ENCODE assay signal across 9 cellular contexts in the genomic region with DNA sequence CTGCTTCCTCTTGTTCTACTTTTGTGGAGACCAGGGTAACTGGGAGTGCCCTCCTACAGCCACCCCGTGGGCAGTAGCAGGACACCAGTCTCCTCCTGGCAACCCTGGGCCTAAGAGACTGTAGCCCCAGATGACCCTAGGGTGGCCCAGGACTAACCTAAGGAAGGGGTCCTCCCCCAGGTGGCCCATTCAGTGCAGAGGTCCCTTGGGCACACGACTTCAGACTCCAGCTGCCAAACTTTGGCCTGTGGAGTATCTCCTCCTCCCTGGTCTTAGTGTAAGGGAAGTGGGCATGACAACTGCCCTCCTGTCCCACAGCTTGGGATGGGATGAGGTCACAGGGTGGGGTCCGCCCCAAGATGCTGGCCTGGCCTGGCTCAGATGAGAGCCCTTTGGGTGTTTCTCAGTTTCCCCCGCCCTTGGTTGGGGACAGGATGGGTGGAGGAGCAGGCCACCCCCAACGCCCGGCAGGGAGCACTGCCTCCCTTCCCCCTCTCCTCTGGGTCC. TPM values are rescaled to one million over a fixed set of nuclear protein-coding genes. Genes with fewer than 3 reads are reported as not detected.
DNase-seq lines count a peak whose midpoint lies in the region; ATAC-seq, FAIRE-seq and TF ChIP-seq lines count a peak whose summit lies in the region.
"Had no signal": no experiment of that assay in that cellular context is flagged by ENCODE, and none has a peak within 500 bp of the region (broad histone marks: within the 10 kb centered on the region; RNA-seq: fewer than 3 reads in every experiment).

No MANE protein-coding gene starts in this region.

- H3K4me3 Mint-ChIP-seq in activated CD4-positive, alpha-beta T cell treated with anti-CD3 and anti-CD28 coated beads, Interleukin-2, amount 10 ng/mL, durations not matched to agents 7 days and 5 days: peak overlapping the region; percentile 88
- H3K4me3 Mint-ChIP-seq in activated T-helper 1 cell treated with anti-CD3 and anti-CD28 coated beads, Interleukin-12 subunit alpha, Interleukin-12 subunit beta, Interleukin-2, Interleukin-4 antibody, amounts not matched to agents 30 ng/mL and 10 ng/mL and 1 ng/mL, durations not matched to agents 14 hours and 24 hours and 36 hours: peak overlapping the region; percentile 86

- H3K9ac ChIP-seq in kidney (ENCODE audit: low read length in 2 of 2): peak overlapping the region in 1 of 2 donors; percentile 4

- peak; percentile 40 for DNase-seq in activated CD4-positive, alpha-beta T cell treated with anti-CD3 and anti-CD28 coated beads, Interleukin-2, amount 10 ng/mL, durations not matched to agents 7 days and 5 days
- DNase-seq in activated CD4-positive, alpha-beta T cell treated with anti-CD3 and anti-CD28 coated beads, Interleukin-2, amount 50 U/mL, for 4 hours: no peak
- DNase-seq in activated T-helper 1 cell treated with anti-CD3 and anti-CD28 coated beads, Interleukin-12 subunit alpha, Interleukin-12 subunit beta, Interleukin-2, Interleukin-4 antibody, amounts not matched to agents 30 ng/mL and 10 ng/mL and 1 ng/mL, durations not matched to agents 14 hours and 24 hours and 36 hours (ENCODE audit: low spot score): no peak
- DNase-seq in kidney (peak; percentile 64), NCI-H2081 (lab: John Stamatoyannopoulos, UW) (no peak), NCI-H2107 treated with DMSO at 0.1 percent for 48 hours (lab: John Stamatoyannopoulos, UW; ENCODE audit: unreplicated experiment) (no peak)

- CTCF ChIA-PET in activated CD4-positive, alpha-beta T cell treated with anti-CD3 and anti-CD28 coated beads, Interleukin-2, amount 10 ng/mL, durations not matched to agents 7 days and 5 days (lab: Charles Lee): interaction anchor here (0.5 to 27.9 kb wide), 28 partner anchors 6 to 786 kb away, joined by 3 to 930 read pairs (median 4); a partner anchor contains a TSS

- ATAC-seq in GM21576 (IDR thresholded peaks at IDR 0.05; ENCODE audit: unreplicated experiment): no peak

- peaks cover 58% of the 10 kb centered on the region for H3K4me1 Mint-ChIP-seq in activated CD4-positive, alpha-beta T cell treated with anti-CD3 and anti-CD28 coated beads, Interleukin-2, amount 10 ng/mL, durations not matched to agents 7 days and 5 days
- peaks cover 58% of the 10 kb centered on the region for H3K4me1 Mint-ChIP-seq in activated T-helper 1 cell treated with anti-CD3 and anti-CD28 coated beads, Interleukin-12 subunit alpha, Interleukin-12 subunit beta, Interleukin-2, Interleukin-4 antibody, amounts not matched to agents 30 ng/mL and 10 ng/mL and 1 ng/mL, durations not matched to agents 14 hours and 24 hours and 36 hours (ENCODE audit: low read depth)

- H3K27ac Mint-ChIP-seq in activated CD4-positive, alpha-beta T cell treated with anti-CD3 and anti-CD28 coated beads, Interleukin-2, amount 10 ng/mL, durations not matched to agents 7 days and 5 days: peak overlapping the region; percentile 98
- H3K27ac Mint-ChIP-seq in activated T-helper 1 cell treated with anti-CD3 and anti-CD28 coated beads, Interleukin-12 subunit alpha, Interleukin-12 subunit beta, Interleukin-2, Interleukin-4 antibody, amounts not matched to agents 30 ng/mL and 10 ng/mL and 1 ng/mL, durations not matched to agents 14 hours and 24 hours and 36 hours: peak overlapping the region; percentile 98

- H3K27me3 Mint-ChIP-seq in activated CD4-positive, alpha-beta T cell treated with anti-CD3 and anti-CD28 coated beads, Interleukin-2, amount 10 ng/mL, durations not matched to agents 7 days and 5 days: no peaks in the 10 kb centered on the region
- no peaks in the 10 kb centered on the region for H3K27me3 Mint-ChIP-seq in activated T-helper 1 cell treated with anti-CD3 and anti-CD28 coated beads, Interleukin-12 subunit alpha, Interleukin-12 subunit beta, Interleukin-2, Interleukin-4 antibody, amounts not matched to agents 30 ng/mL and 10 ng/mL and 1 ng/mL, durations not matched to agents 14 hours and 24 hours and 36 hours (ENCODE audit: insufficient read depth)

- H3K4me3 ChIP-seq in kidney (ENCODE audit: low read length in 2 of 2): no peak overlapping the region
- peak overlapping the region; percentile 51 for H3K4me3 ChIP-seq in thymus (ENCODE audit: low read length)

- no peaks in the 10 kb centered on the region for H3K9me3 Mint-ChIP-seq in activated CD4-positive, alpha-beta T cell treated with anti-CD3 and anti-CD28 coated beads, Interleukin-2, amount 10 ng/mL, durations not matched to agents 7 days and 5 days
- H3K9me3 Mint-ChIP-seq in activated T-helper 1 cell treated with anti-CD3 and anti-CD28 coated beads, Interleukin-12 subunit alpha, Interleukin-12 subunit beta, Interleukin-2, Interleukin-4 antibody, amounts not matched to agents 30 ng/mL and 10 ng/mL and 1 ng/mL, durations not matched to agents 14 hours and 24 hours and 36 hours: no peaks in the 10 kb centered on the region

- no peaks in the 10 kb centered on the region for H3K36me3 ChIP-seq in kidney (ENCODE audit: control insufficient read depth in 1 of 2, insufficient read depth in 2 of 2, low read length in 2 of 2)
- H3K36me3 ChIP-seq in thymus (ENCODE audit: control insufficient read depth, insufficient read depth): peaks cover 7% of the 10 kb centered on the region

- H3K27ac ChIP-seq in kidney (ENCODE audit: low read depth in 2 of 2, low read length in 2 of 2) (peak overlapping the region in 1 of 2 donors; percentile 38), thymus (ENCODE audit: low read depth) (peak overlapping the region; percentile 98)

- H3K36me3 Mint-ChIP-seq in activated CD4-positive, alpha-beta T cell treated with anti-CD3 and anti-CD28 coated beads, Interleukin-2, amount 10 ng/mL, durations not matched to agents 7 days and 5 days (ENCODE audit: low read depth): peaks cover 75% of the 10 kb centered on the region
- H3K36me3 Mint-ChIP-seq in activated T-helper 1 cell treated with anti-CD3 and anti-CD28 coated beads, Interleukin-12 subunit alpha, Interleukin-12 subunit beta, Interleukin-2, Interleukin-4 antibody, amounts not matched to agents 30 ng/mL and 10 ng/mL and 1 ng/mL, durations not matched to agents 14 hours and 24 hours and 36 hours (ENCODE audit: low read depth): peaks cover 49% of the 10 kb centered on the region

- H3K9me3 ChIP-seq in kidney (ENCODE audit: control insufficient read depth in 1 of 2, low read length in 2 of 2) (no peaks in the 10 kb centered on the region), thymus (ENCODE audit: control insufficient read depth) (no peaks in the 10 kb centered on the region)

- 44% methylated on average over 6 of the region's 6 CpGs for whole genome bisulfite sequencing in thymus

- no peak for FAIRE-seq in kidney (lab: Jason Lieb, UNC)

- no peak for TF ChIP-seq CTCF in kidney (IDR thresholded peaks at IDR 0.05; ENCODE audit: borderline replicate concordance, extremely low read depth, insufficient read depth)

- no peaks in the 10 kb centered on the region for H3K27me3 ChIP-seq in thymus (ENCODE audit: control insufficient read depth, insufficient read depth)

- intact Hi-C loops in activated T-helper 1 cell treated with anti-CD3 and anti-CD28 coated beads, Interleukin-12 subunit alpha, Interleukin-12 subunit beta, Interleukin-2, Interleukin-4 antibody, amounts not matched to agents 30 ng/mL and 10 ng/mL and 1 ng/mL, durations not matched to agents 14 hours and 24 hours and 36 hours (cut with micrococcal nuclease): loop anchor here (1.0 to 10.0 kb wide), 4 partner anchors 9 to 838 kb away; a partner anchor contains a TSS
- intact Hi-C loops in kidney (cut with DNase I): no loop called here

- POLR2A ChIA-PET in activated CD4-positive, alpha-beta T cell treated with anti-CD3 and anti-CD28 coated beads, Interleukin-2, amount 10 ng/mL, durations not matched to agents 7 days and 5 days (lab: Charles Lee): interaction anchor here (0.8 to 2.0 kb wide), 3 partner anchors 9 to 119 kb away, joined by 3 to 14 read pairs (median 3); no protein-coding TSS in a partner anchor

- H3K4me1 ChIP-seq in kidney (ENCODE audit: control insufficient read depth in 1 of 2, insufficient read depth in 1 of 2, low read depth in 1 of 2, low read length in 2 of 2) (peaks cover 62% of the 10 kb centered on the region in 2 donors), thymus (ENCODE audit: control insufficient read depth, insufficient read depth, low read length) (peaks cover 69% of the 10 kb centered on the region)

RNA-seq across cellular contexts. Expression of a gene that starts 4.8 kb away (rescaled TPM):
- total RNA-seq in activated CD4-positive, alpha-beta T cell treated with anti-CD3 and anti-CD28 coated beads, Interleukin-2, amount 10 ng/mL, durations not matched to agents 7 days and 5 days: 100 to 1,000 TPM; 315 to 348 TPM
- total RNA-seq in activated T-helper 1 cell treated with anti-CD3 and anti-CD28 coated beads, Interleukin-12 subunit alpha, Interleukin-12 subunit beta, Interleukin-2, Interleukin-4 antibody, amounts not matched to agents 30 ng/mL and 10 ng/mL and 1 ng/mL, durations not matched to agents 14 hours and 24 hours and 36 hours: 348 and 362 TPM in 2 replicates
- total RNA-seq in kidney: 58.8 TPM
- polyA plus RNA-seq in kidney (ENCODE audit: insufficient read depth, low read depth, low replicate concordance) (18.9 TPM), thymus (94.4 TPM)

RNA-seq across cellular contexts. Expression of a gene that starts 25.9 kb away (rescaled TPM):
- under 1 TPM; 0.87 to 0.92 TPM for total RNA-seq in activated CD4-positive, alpha-beta T cell treated with anti-CD3 and anti-CD28 coated beads, Interleukin-2, amount 10 ng/mL, durations not matched to agents 7 days and 5 days
- 0.75 and 0.93 TPM in 2 replicates for total RNA-seq in activated T-helper 1 cell treated with anti-CD3 and anti-CD28 coated beads, Interleukin-12 subunit alpha, Interleukin-12 subunit beta, Interleukin-2, Interleukin-4 antibody, amounts not matched to agents 30 ng/mL and 10 ng/mL and 1 ng/mL, durations not matched to agents 14 hours and 24 hours and 36 hours
- not detected for total RNA-seq in kidney
- polyA plus RNA-seq in kidney (ENCODE audit: insufficient read depth, low read depth, low replicate concordance) (not detected), thymus (0.41 TPM)
- total RNA-seq: dermis microvascular lymphatic vessel endothelial cell had no signal

RNA-seq across cellular contexts. Expression of a gene that starts 38.1 kb away (rescaled TPM):
- total RNA-seq in activated CD4-positive, alpha-beta T cell treated with anti-CD3 and anti-CD28 coated beads, Interleukin-2, amount 10 ng/mL, durations not matched to agents 7 days and 5 days: not detected
- not detected in 2 replicates for total RNA-seq in activated T-helper 1 cell treated with anti-CD3 and anti-CD28 coated beads, Interleukin-12 subunit alpha, Interleukin-12 subunit beta, Interleukin-2, Interleukin-4 antibody, amounts not matched to agents 30 ng/mL and 10 ng/mL and 1 ng/mL, durations not matched to agents 14 hours and 24 hours and 36 hours
- not detected for total RNA-seq in kidney
- polyA plus RNA-seq in kidney (ENCODE audit: insufficient read depth, low read depth, low replicate concordance): not detected
- 0.05 TPM for polyA plus RNA-seq in thymus

RNA-seq across cellular contexts. Expression of a gene that starts 39.7 kb away (rescaled TPM):
- under 1 TPM; 0.12 to 0.19 TPM for total RNA-seq in activated CD4-positive, alpha-beta T cell treated with anti-CD3 and anti-CD28 coated beads, Interleukin-2, amount 10 ng/mL, durations not matched to agents 7 days and 5 days
- 0.17 and 0.29 TPM in 2 replicates for total RNA-seq in activated T-helper 1 cell treated with anti-CD3 and anti-CD28 coated beads, Interleukin-12 subunit alpha, Interleukin-12 subunit beta, Interleukin-2, Interleukin-4 antibody, amounts not matched to agents 30 ng/mL and 10 ng/mL and 1 ng/mL, durations not matched to agents 14 hours and 24 hours and 36 hours
- not detected for total RNA-seq in kidney
- polyA plus RNA-seq in kidney (ENCODE audit: insufficient read depth, low read depth, low replicate concordance) (not detected), thymus (1.1 TPM)
- total RNA-seq: dermis microvascular lymphatic vessel endothelial cell had no signal

RNA-seq across cellular contexts. Expression of a gene that starts 56.2 kb away (rescaled TPM):
- 10 to 100 TPM; 56.6 to 66.4 TPM for total RNA-seq in activated CD4-positive, alpha-beta T cell treated with anti-CD3 and anti-CD28 coated beads, Interleukin-2, amount 10 ng/mL, durations not matched to agents 7 days and 5 days
- 52.1 and 52.4 TPM in 2 replicates for total RNA-seq in activated T-helper 1 cell treated with anti-CD3 and anti-CD28 coated beads, Interleukin-12 subunit alpha, Interleukin-12 subunit beta, Interleukin-2, Interleukin-4 antibody, amounts not matched to agents 30 ng/mL and 10 ng/mL and 1 ng/mL, durations not matched to agents 14 hours and 24 hours and 36 hours
- 36.1 TPM for total RNA-seq in kidney
- polyA plus RNA-seq in kidney (ENCODE audit: insufficient read depth, low read depth, low replicate concordance) (34.5 TPM), thymus (59.4 TPM)

Comparison
In these comparisons a context has a peak if more than half of its experiments do, and no peak if none do; other contexts are left out.
1. DNase-seq: peak in activated CD4-positive, alpha-beta T cell treated with anti-CD3 and anti-CD28 coated beads, Interleukin-2, amount 10 ng/mL, durations not matched to agents 7 days and 5 days (single experiment) and kidney (single experiment); none in activated CD4-positive, alpha-beta T cell treated with anti-CD3 and anti-CD28 coated beads, Interleukin-2, amount 50 U/mL, for 4 hours (0 of 2), activated T-helper 1 cell treated with anti-CD3 and anti-CD28 coated beads, Interleukin-12 subunit alpha, Interleukin-12 subunit beta, Interleukin-2, Interleukin-4 antibody, amounts not matched to agents 30 ng/mL and 10 ng/mL and 1 ng/mL, durations not matched to agents 14 hours and 24 hours and 36 hours (single experiment), NCI-H2081 (0 of 2) and NCI-H2107 treated with DMSO at 0.1 percent for 48 hours (single experiment).